Comparison of ENCODE assay signal across 22 cellular contexts in the genomic region with DNA sequence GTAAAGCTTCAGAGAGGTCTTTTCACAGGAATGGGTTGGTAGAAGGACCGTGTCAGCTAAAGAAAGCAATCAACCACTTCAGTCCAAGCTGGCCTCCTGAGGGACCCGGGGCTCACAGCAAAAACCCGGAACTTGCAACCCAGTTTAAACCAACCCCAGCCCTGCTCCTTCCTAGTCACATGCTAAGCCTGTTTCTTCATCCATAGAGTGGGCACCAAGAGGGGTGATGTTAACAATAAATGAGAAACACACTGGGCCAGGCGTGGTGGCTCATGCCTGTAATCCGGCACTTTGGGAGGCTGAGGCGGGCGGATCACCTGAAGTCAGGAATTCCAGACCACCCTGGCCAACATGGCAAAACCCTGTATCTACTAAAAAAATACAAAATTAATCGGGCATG. TPM values are rescaled to one million over a fixed set of nuclear protein-coding genes. Genes with fewer than 3 reads are reported as not detected.
DNase-seq lines count a peak whose midpoint lies in the region; ATAC-seq and TF ChIP-seq lines count a peak whose summit lies in the region.
"Had no signal": no experiment of that assay in that cellular context is flagged by ENCODE, and none has a peak within 500 bp of the region (broad histone marks: within the 10 kb centered on the region; RNA-seq: fewer than 3 reads in every experiment).

No MANE protein-coding gene starts in this region.

- H3K4me3 Mint-ChIP-seq in progenitor cell of endocrine pancreas (ENCODE audit: low read depth) (no peak overlapping the region), neural progenitor cell (no peak overlapping the region)
- H3K4me3 Mint-ChIP-seq in CD8-positive, alpha-beta memory T cell, result no peak overlapping the region
- H3K4me3 Mint-ChIP-seq: activated CD4-positive, alpha-beta memory T cell treated with anti-CD3 and anti-CD28 coated beads for 36 hours; activated naive CD4-positive, alpha-beta T cell treated with anti-CD3 and anti-CD28 coated beads, Interleukin-2, amount 50 U/mL, for 24 hours; activated T-cell treated with anti-CD3 and anti-CD28 coated beads, Interleukin-2, amount 50 U/mL, for 24 hours; brain; nephron; stimulated activated effector memory CD8-positive, alpha-beta T cell treated with anti-CD3 and anti-CD28 coated beads, Interleukin-12 subunit alpha, Interleukin-12 subunit beta, amount 100 ng/mL, for 72 hours; T-helper 1 cell treated with Interleukin-12 subunit alpha and Interleukin-12 subunit beta and Interleukin-4 antibody, amounts not matched to agents 30 μg/mL and 1 μg/mL, for 36 hours; WTC11 had no signal

- H3K27me3 Mint-ChIP-seq in progenitor cell of endocrine pancreas (peaks cover 8% of the 10 kb centered on the region), neural progenitor cell (ENCODE audit: insufficient read depth, low read depth) (peaks cover 2% of the 10 kb centered on the region)
- peaks cover 0 to 3% of the 10 kb centered on the region in 2 donors for H3K27me3 Mint-ChIP-seq in CD8-positive, alpha-beta memory T cell
- H3K27me3 Mint-ChIP-seq: activated CD4-positive, alpha-beta memory T cell treated with anti-CD3 and anti-CD28 coated beads for 36 hours; activated naive CD4-positive, alpha-beta T cell treated with anti-CD3 and anti-CD28 coated beads, Interleukin-2, amount 50 U/mL, for 24 hours; activated T-cell treated with anti-CD3 and anti-CD28 coated beads, Interleukin-2, amount 50 U/mL, for 24 hours; brain had no signal

- no peak overlapping the region for H2AFZ ChIP-seq in Karpas-422 (ENCODE audit: low read length)
- H2AFZ ChIP-seq in neural progenitor cell (replicated peaks), result no peak overlapping the region

- H3K27ac Mint-ChIP-seq in progenitor cell of endocrine pancreas (no peak overlapping the region), neural progenitor cell (no peak overlapping the region)
- H3K27ac Mint-ChIP-seq in CD8-positive, alpha-beta memory T cell, result no peak overlapping the region
- H3K27ac Mint-ChIP-seq: activated CD4-positive, alpha-beta memory T cell treated with anti-CD3 and anti-CD28 coated beads for 36 hours; activated naive CD4-positive, alpha-beta T cell treated with anti-CD3 and anti-CD28 coated beads, Interleukin-2, amount 50 U/mL, for 24 hours; activated T-cell treated with anti-CD3 and anti-CD28 coated beads, Interleukin-2, amount 50 U/mL, for 24 hours; nephron; stimulated activated effector memory CD8-positive, alpha-beta T cell treated with anti-CD3 and anti-CD28 coated beads, Interleukin-12 subunit alpha, Interleukin-12 subunit beta, amount 100 ng/mL, for 72 hours; T-helper 1 cell treated with Interleukin-12 subunit alpha and Interleukin-12 subunit beta and Interleukin-4 antibody, amounts not matched to agents 30 μg/mL and 1 μg/mL, for 36 hours had no signal

- POLR2A ChIA-PET in CD8-positive, alpha-beta memory T cell (lab: Charles Lee), result no interaction called here

- intact Hi-C loops in esophagus muscularis mucosa (cut with DNase I) (no loop called here), gastrocnemius medialis (cut with DNase I; ENCODE audit: low total_unique reads) (loop anchor here (2.0 kb wide), 1 partner anchor 29 kb away; no protein-coding TSS in a partner anchor)

- CTCF ChIA-PET in CD8-positive, alpha-beta memory T cell (lab: Charles Lee), result no interaction called here

- no peaks in the 10 kb centered on the region for H3K79me2 ChIP-seq in Karpas-422 (ENCODE audit: low read length)
- no peaks in the 10 kb centered on the region for H3K79me2 ChIP-seq in neural progenitor cell (ENCODE audit: low read depth)

- no peak overlapping the region for H3K27ac ChIP-seq in BLaER1
- peak overlapping the region; percentile 92 for H3K27ac ChIP-seq in Karpas-422 (ENCODE audit: low read length)
- peak overlapping the region; percentile 36 to 65 (median 60) for H3K27ac ChIP-seq in esophagus muscularis mucosa (replicated peaks in 1 of 4)
- peak overlapping the region; percentile 69 to 85 (median 80) for H3K27ac ChIP-seq in gastrocnemius medialis
- no peak overlapping the region for H3K27ac ChIP-seq in neural progenitor cell
- no peak overlapping the region for H3K27ac ChIP-seq in CD8-positive, alpha-beta memory T cell (ENCODE audit: low read depth, low read length)

- TF ChIP-seq CTCF in esophagus muscularis mucosa (IDR thresholded peaks at IDR 0.05) (no peak), gastrocnemius medialis (IDR thresholded peaks at IDR 0.05 in 4 of 5, conservative IDR thresholded peaks at IDR 0.05 in 1 of 5) (no peak), progenitor cell of endocrine pancreas (IDR thresholded peaks at IDR 0.05; ENCODE audit: unreplicated experiment) (no peak), neural progenitor cell (IDR thresholded peaks at IDR 0.05) (no peak)

- 88% methylated on average over 8 of the region's 8 CpGs for WGBS in esophagus muscularis mucosa

- no peaks in the 10 kb centered on the region for H3K27me3 ChIP-seq in BLaER1
- H3K27me3 ChIP-seq in Karpas-422 (ENCODE audit: low read length), result no peaks in the 10 kb centered on the region
- H3K27me3 ChIP-seq in esophagus muscularis mucosa, result peaks cover 0 to 10% (median 0%) of the 10 kb centered on the region in 4 donors
- H3K27me3 ChIP-seq in gastrocnemius medialis, result no peaks in the 10 kb centered on the region
- H3K27me3 ChIP-seq in neural progenitor cell, result no peaks in the 10 kb centered on the region
- H3K27me3 ChIP-seq in CD8-positive, alpha-beta memory T cell (ENCODE audit: insufficient read depth, low read length, poor library complexity, severe bottlenecking), result no peaks in the 10 kb centered on the region

- no peak for ATAC-seq in gastrocnemius medialis
- no peak for ATAC-seq in GM19324 (IDR thresholded peaks at IDR 0.05; ENCODE audit: low FRiP score, unreplicated experiment)
- ATAC-seq: stimulated activated effector memory CD8-positive, alpha-beta T cell treated with anti-CD3 and anti-CD28 coated beads, Interleukin-12 subunit alpha, Interleukin-12 subunit beta, amount 100 ng/mL, for 72 hours had no signal

- H3K4me1 ChIP-seq in BLaER1 (peaks cover 31% of the 10 kb centered on the region), Karpas-422 (ENCODE audit: low read length) (peaks cover 57% of the 10 kb centered on the region), esophagus muscularis mucosa (peaks cover 12 to 21% (median 16%) of the 10 kb centered on the region in 4 donors), gastrocnemius medialis (peaks cover 7 to 15% of the 10 kb centered on the region in 2 donors), neural progenitor cell (no peaks in the 10 kb centered on the region)
- no peaks in the 10 kb centered on the region for H3K4me1 ChIP-seq in CD8-positive, alpha-beta memory T cell (ENCODE audit: insufficient read depth, low read length)

- H3K4me2 ChIP-seq in BLaER1, result peak overlapping the region; percentile 68
- peak overlapping the region; percentile 58 for H3K4me2 ChIP-seq in Karpas-422 (ENCODE audit: low read depth, low read length, poor library complexity, severe bottlenecking)
- no peak overlapping the region for H3K4me2 ChIP-seq in neural progenitor cell

- in situ Hi-C loops in gastrocnemius medialis (cut with MboI; ENCODE audit: low sequenced_read_pairs in 4 of 4), result no loop called here

- no peak for DNase-seq in Karpas-422
- DNase-seq in esophagus muscularis mucosa (ENCODE audit: extremely low spot score), result no peak
- no peak for DNase-seq in gastrocnemius medialis
- DNase-seq in progenitor cell of endocrine pancreas (ENCODE audit: low spot score, unreplicated experiment), result no peak
- no peak for DNase-seq in neural progenitor cell (ENCODE audit: low spot score)
- no peak for DNase-seq in CD8-positive, alpha-beta memory T cell
- DNase-seq: activated CD4-positive, alpha-beta memory T cell treated with anti-CD3 and anti-CD28 coated beads for 36 hours; activated T-cell treated with anti-CD3 and anti-CD28 coated beads, Interleukin-2, amount 50 U/mL, for 24 hours; DMS79 treated with DMSO at 0.1 percent for 48 hours; NCI-H1092; NCI-H2081 treated with DMSO at 0.1 percent for 48 hours had no signal

- H3K36me3 Mint-ChIP-seq in progenitor cell of endocrine pancreas (ENCODE audit: insufficient read depth) (no peaks in the 10 kb centered on the region), neural progenitor cell (no peaks in the 10 kb centered on the region)
- H3K36me3 Mint-ChIP-seq in CD8-positive, alpha-beta memory T cell, result no peaks in the 10 kb centered on the region
- H3K36me3 Mint-ChIP-seq: activated CD4-positive, alpha-beta memory T cell treated with anti-CD3 and anti-CD28 coated beads for 36 hours; activated naive CD4-positive, alpha-beta T cell treated with anti-CD3 and anti-CD28 coated beads, Interleukin-2, amount 50 U/mL, for 24 hours; brain; stimulated activated effector memory CD8-positive, alpha-beta T cell treated with anti-CD3 and anti-CD28 coated beads, Interleukin-12 subunit alpha, Interleukin-12 subunit beta, amount 100 ng/mL, for 72 hours had no signal

- no peak for TF ChIP-seq POLR2A in esophagus muscularis mucosa (IDR thresholded peaks at IDR 0.05; ENCODE audit: low read depth)
- no peak for TF ChIP-seq POLR2A in gastrocnemius medialis (IDR thresholded peaks at IDR 0.05)

- H3K4me3 ChIP-seq in BLaER1 (no peak overlapping the region), Karpas-422 (ENCODE audit: low read length) (peak overlapping the region; percentile 23), esophagus muscularis mucosa (no peak overlapping the region), gastrocnemius medialis (no peak overlapping the region), neural progenitor cell (no peak overlapping the region)
- H3K4me3 ChIP-seq in CD8-positive, alpha-beta memory T cell (ENCODE audit: low read length), result no peak overlapping the region
- H3K4me3 ChIP-seq: K562 had no signal

- H3K9me2 ChIP-seq in Karpas-422 (replicated peaks; ENCODE audit: insufficient read depth, low read length), result no peaks in the 10 kb centered on the region

- H3F3A ChIP-seq in neural progenitor cell (ENCODE audit: low read depth), result peaks cover 5% of the 10 kb centered on the region

- H3K4me1 Mint-ChIP-seq in progenitor cell of endocrine pancreas (ENCODE audit: low read depth), result peaks cover 3% of the 10 kb centered on the region
- H3K4me1 Mint-ChIP-seq in neural progenitor cell, result peaks cover 4% of the 10 kb centered on the region
- peaks cover 6 to 7% (median 6%) of the 10 kb centered on the region in 3 donors for H3K4me1 Mint-ChIP-seq in CD8-positive, alpha-beta memory T cell
- H3K4me1 Mint-ChIP-seq: activated naive CD4-positive, alpha-beta T cell treated with anti-CD3 and anti-CD28 coated beads, Interleukin-2, amount 50 U/mL, for 24 hours; brain; stimulated activated effector memory CD8-positive, alpha-beta T cell treated with anti-CD3 and anti-CD28 coated beads, Interleukin-12 subunit alpha, Interleukin-12 subunit beta, amount 100 ng/mL, for 72 hours had no signal

- H3K36me3 ChIP-seq in BLaER1 (peaks cover 16% of the 10 kb centered on the region), Karpas-422 (ENCODE audit: insufficient read depth, low read length) (no peaks in the 10 kb centered on the region), esophagus muscularis mucosa (peaks cover 0 to 14% (median under 1%) of the 10 kb centered on the region in 4 donors), gastrocnemius medialis (peaks cover 0 to 4% of the 10 kb centered on the region in 2 donors), neural progenitor cell (no peaks in the 10 kb centered on the region)
- H3K36me3 ChIP-seq in CD8-positive, alpha-beta memory T cell (ENCODE audit: insufficient read depth, low read length), result no peaks in the 10 kb centered on the region

- no peaks in the 10 kb centered on the region for H3K9me3 Mint-ChIP-seq in progenitor cell of endocrine pancreas (ENCODE audit: low read depth)
- no peaks in the 10 kb centered on the region for H3K9me3 Mint-ChIP-seq in neural progenitor cell
- H3K9me3 Mint-ChIP-seq in CD8-positive, alpha-beta memory T cell, result no peaks in the 10 kb centered on the region
- H3K9me3 Mint-ChIP-seq: activated CD4-positive, alpha-beta memory T cell treated with anti-CD3 and anti-CD28 coated beads for 36 hours; activated naive CD4-positive, alpha-beta T cell treated with anti-CD3 and anti-CD28 coated beads, Interleukin-2, amount 50 U/mL, for 24 hours; activated T-cell treated with anti-CD3 and anti-CD28 coated beads, Interleukin-2, amount 50 U/mL, for 24 hours; brain; nephron; stimulated activated effector memory CD8-positive, alpha-beta T cell treated with anti-CD3 and anti-CD28 coated beads, Interleukin-12 subunit alpha, Interleukin-12 subunit beta, amount 100 ng/mL, for 72 hours; T-helper 1 cell treated with Interleukin-12 subunit alpha and Interleukin-12 subunit beta and Interleukin-4 antibody, amounts not matched to agents 30 μg/mL and 1 μg/mL, for 36 hours; WTC11 had no signal

- no peaks in the 10 kb centered on the region for H4K20me1 ChIP-seq in BLaER1
- no peaks in the 10 kb centered on the region for H4K20me1 ChIP-seq in Karpas-422 (ENCODE audit: insufficient read depth, low read depth, low read length)
- peaks cover 5% of the 10 kb centered on the region for H4K20me1 ChIP-seq in neural progenitor cell (ENCODE audit: low read depth)

- H3K9me3 ChIP-seq in BLaER1 (no peaks in the 10 kb centered on the region), Karpas-422 (ENCODE audit: low read length) (no peaks in the 10 kb centered on the region), esophagus muscularis mucosa (no peaks in the 10 kb centered on the region), gastrocnemius medialis (no peaks in the 10 kb centered on the region), neural progenitor cell (ENCODE audit: low read depth) (no peaks in the 10 kb centered on the region)
- no peaks in the 10 kb centered on the region for H3K9me3 ChIP-seq in CD8-positive, alpha-beta memory T cell (ENCODE audit: low read length)

- H3K9ac ChIP-seq in BLaER1, result no peak overlapping the region; the same call in 1 of the 2 replicates
- H3K9ac ChIP-seq in Karpas-422 (ENCODE audit: low read length), result peak overlapping the region; percentile 57
- no peak overlapping the region for H3K9ac ChIP-seq in neural progenitor cell

- no peak for TF ChIP-seq EP300 in esophagus muscularis mucosa (IDR thresholded peaks at IDR 0.05)

RNA-seq across cellular contexts. Expression of a gene that starts 12.1 kb away (rescaled TPM):
- total RNA-seq in Karpas-422 (2014; rRNA removed; shearing (Covaris generic); ENCODE audit: low replicate concordance), result not detected in 2 replicates
- total RNA-seq in esophagus muscularis mucosa, result not detected
- under 1 TPM in 1 of 4 donors, not detected in 3; 0.03 TPM for total RNA-seq in gastrocnemius medialis
- not detected in 2 replicates for total RNA-seq in progenitor cell of endocrine pancreas
- 0.06 TPM in 1 of 2 replicates, not detected in the other for total RNA-seq in neural progenitor cell (ENCODE audit: low replicate concordance)
- total RNA-seq in CD8-positive, alpha-beta memory T cell, result not detected
- not detected for polyA plus RNA-seq in CD8-positive, alpha-beta memory T cell
- total RNA-seq: glomerular endothelial cell, pulmonary artery endothelial cell had no signal
- polyA plus RNA-seq: K562 had no signal

Comparison
In these comparisons a context has a peak if more than half of its experiments do, and no peak if none do; other contexts are left out.
1. H3K27ac ChIP-seq: peak in Karpas-422 (single experiment), esophagus muscularis mucosa (4 of 4) and gastrocnemius medialis (4 of 4); none in BLaER1 (single experiment), neural progenitor cell (single experiment) and CD8-positive, alpha-beta memory T cell (single experiment).